Comparison of ENCODE assay signal across 14 cellular contexts in the genomic region with DNA sequence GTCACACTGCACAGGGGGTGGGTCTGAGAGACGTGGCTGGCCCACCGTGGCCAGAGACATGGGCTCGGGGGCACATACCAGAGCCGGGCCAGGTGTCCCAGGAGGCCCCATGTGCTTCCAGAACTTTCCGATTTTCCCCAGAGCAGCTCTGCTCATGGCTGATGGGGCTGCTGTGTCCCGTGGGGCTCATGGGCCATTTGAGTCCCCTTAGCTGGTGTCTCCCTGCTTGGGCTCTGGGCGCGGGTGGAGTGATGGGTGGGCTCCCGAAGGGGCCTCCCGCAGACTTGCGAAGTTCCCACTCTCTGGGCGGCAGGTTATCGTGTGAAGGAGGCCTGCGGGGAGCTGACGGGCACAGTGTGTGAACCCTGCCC. TPM values are rescaled to one million over a fixed set of nuclear protein-coding genes. Genes with fewer than 3 reads are reported as not detected.
DNase-seq lines count a peak whose midpoint lies in the region; ATAC-seq lines count a peak whose summit lies in the region.
"Had no signal": no experiment of that assay in that cellular context is flagged by ENCODE, and none has a peak within 500 bp of the region (broad histone marks: within the 10 kb centered on the region; RNA-seq: fewer than 3 reads in every experiment).

No MANE protein-coding gene starts in this region.

- intact Hi-C loops in activated naive CD4-positive, alpha-beta T cell treated with anti-CD3 and anti-CD28 coated beads for 36 hours (cut with micrococcal nuclease): no loop called here
- intact Hi-C loops in activated T-helper 1 cell treated with anti-CD3 and anti-CD28 coated beads, Interleukin-12 subunit alpha, Interleukin-12 subunit beta, Interleukin-2, Interleukin-4 antibody, amounts not matched to agents 30 ng/mL and 10 ng/mL and 1 ng/mL, durations not matched to agents 14 hours and 24 hours and 36 hours (cut with micrococcal nuclease): no loop called here

- H3K4me3 Mint-ChIP-seq in activated naive CD4-positive, alpha-beta T cell treated with anti-CD3 and anti-CD28 coated beads for 36 hours: peak overlapping the region; percentile 93
- H3K4me3 Mint-ChIP-seq in activated T-helper 1 cell treated with anti-CD3 and anti-CD28 coated beads, Interleukin-12 subunit alpha, Interleukin-12 subunit beta, Interleukin-2, Interleukin-4 antibody, amounts not matched to agents 30 ng/mL and 10 ng/mL and 1 ng/mL, durations not matched to agents 14 hours and 24 hours and 36 hours: peak overlapping the region; percentile 88
- H3K4me3 Mint-ChIP-seq in memory B cell: peak overlapping the region; percentile 92
- H3K4me3 Mint-ChIP-seq: neural crest cell had no signal

- peaks cover 12% of the 10 kb centered on the region for H3K4me1 ChIP-seq in thymus (ENCODE audit: control insufficient read depth, insufficient read depth, low read length)

- no peak for ATAC-seq in activated naive CD4-positive, alpha-beta T cell treated with anti-CD3 and anti-CD28 coated beads, Interleukin-2, amount 50 U/mL, for 72 hours
- ATAC-seq in memory B cell (ENCODE audit: low read depth) (no peak), GM21447 (IDR thresholded peaks at IDR 0.05; ENCODE audit: unreplicated experiment) (no peak)

- H3K27me3 ChIP-seq in thymus (ENCODE audit: control insufficient read depth, insufficient read depth): no peaks in the 10 kb centered on the region

- peaks cover 43% of the 10 kb centered on the region for H3K36me3 ChIP-seq in thymus (ENCODE audit: control insufficient read depth, insufficient read depth)

- H3K9me3 Mint-ChIP-seq in activated naive CD4-positive, alpha-beta T cell treated with anti-CD3 and anti-CD28 coated beads for 36 hours: no peaks in the 10 kb centered on the region
- H3K9me3 Mint-ChIP-seq in activated naive CD4-positive, alpha-beta T cell treated with anti-CD3 and anti-CD28 coated beads, Interleukin-2, amount 50 U/mL, for 72 hours: no peaks in the 10 kb centered on the region
- no peaks in the 10 kb centered on the region for H3K9me3 Mint-ChIP-seq in activated T-helper 1 cell treated with anti-CD3 and anti-CD28 coated beads, Interleukin-12 subunit alpha, Interleukin-12 subunit beta, Interleukin-2, Interleukin-4 antibody, amounts not matched to agents 30 ng/mL and 10 ng/mL and 1 ng/mL, durations not matched to agents 14 hours and 24 hours and 36 hours
- H3K9me3 Mint-ChIP-seq in memory B cell: no peaks in the 10 kb centered on the region
- H3K9me3 Mint-ChIP-seq: neural crest cell had no signal

- H3K36me3 Mint-ChIP-seq in activated naive CD4-positive, alpha-beta T cell treated with anti-CD3 and anti-CD28 coated beads for 36 hours (ENCODE audit: low read depth): peaks cover 11% of the 10 kb centered on the region
- peaks cover 7 to 12% of the 10 kb centered on the region in 2 donors for H3K36me3 Mint-ChIP-seq in activated naive CD4-positive, alpha-beta T cell treated with anti-CD3 and anti-CD28 coated beads, Interleukin-2, amount 50 U/mL, for 72 hours
- H3K36me3 Mint-ChIP-seq in activated T-helper 1 cell treated with anti-CD3 and anti-CD28 coated beads, Interleukin-12 subunit alpha, Interleukin-12 subunit beta, Interleukin-2, Interleukin-4 antibody, amounts not matched to agents 30 ng/mL and 10 ng/mL and 1 ng/mL, durations not matched to agents 14 hours and 24 hours and 36 hours (ENCODE audit: low read depth): peaks cover 20% of the 10 kb centered on the region
- H3K36me3 Mint-ChIP-seq in memory B cell: peaks cover 11% of the 10 kb centered on the region

- H3K27ac Mint-ChIP-seq in activated naive CD4-positive, alpha-beta T cell treated with anti-CD3 and anti-CD28 coated beads for 36 hours: peak overlapping the region; percentile 99
- H3K27ac Mint-ChIP-seq in activated naive CD4-positive, alpha-beta T cell treated with anti-CD3 and anti-CD28 coated beads, Interleukin-2, amount 50 U/mL, for 72 hours: peak overlapping the region in 1 of 2 donors; percentile 97
- H3K27ac Mint-ChIP-seq in activated T-helper 1 cell treated with anti-CD3 and anti-CD28 coated beads, Interleukin-12 subunit alpha, Interleukin-12 subunit beta, Interleukin-2, Interleukin-4 antibody, amounts not matched to agents 30 ng/mL and 10 ng/mL and 1 ng/mL, durations not matched to agents 14 hours and 24 hours and 36 hours: peak overlapping the region; percentile 86
- H3K27ac Mint-ChIP-seq in memory B cell: no peak overlapping the region

- H3K9me3 ChIP-seq in thymus (ENCODE audit: control insufficient read depth): no peaks in the 10 kb centered on the region

- H3K4me1 Mint-ChIP-seq in activated naive CD4-positive, alpha-beta T cell treated with anti-CD3 and anti-CD28 coated beads for 36 hours (ENCODE audit: low read depth): peaks cover 31% of the 10 kb centered on the region
- peaks cover 24% of the 10 kb centered on the region for H3K4me1 Mint-ChIP-seq in activated T-helper 1 cell treated with anti-CD3 and anti-CD28 coated beads, Interleukin-12 subunit alpha, Interleukin-12 subunit beta, Interleukin-2, Interleukin-4 antibody, amounts not matched to agents 30 ng/mL and 10 ng/mL and 1 ng/mL, durations not matched to agents 14 hours and 24 hours and 36 hours (ENCODE audit: low read depth)
- H3K4me1 Mint-ChIP-seq in memory B cell: peaks cover 28% of the 10 kb centered on the region

- H3K4me3 ChIP-seq in thymus (ENCODE audit: low read length): no peak overlapping the region

- peak overlapping the region; percentile 48 for H3K27ac ChIP-seq in thymus (ENCODE audit: low read depth)
- H3K27ac ChIP-seq: KMS-11 had no signal

- no peak for DNase-seq in activated naive CD4-positive, alpha-beta T cell treated with anti-CD3 and anti-CD28 coated beads for 36 hours
- no peak for DNase-seq in activated naive CD4-positive, alpha-beta T cell treated with anti-CD3 and anti-CD28 coated beads, Interleukin-2, amount 50 U/mL, for 72 hours (ENCODE audit: low spot score in 2 of 2)
- no peak for DNase-seq in activated T-helper 1 cell treated with anti-CD3 and anti-CD28 coated beads, Interleukin-12 subunit alpha, Interleukin-12 subunit beta, Interleukin-2, Interleukin-4 antibody, amounts not matched to agents 30 ng/mL and 10 ng/mL and 1 ng/mL, durations not matched to agents 14 hours and 24 hours and 36 hours (ENCODE audit: low spot score)
- DNase-seq in memory B cell (ENCODE audit: low spot score in 2 of 2) (no peak), SKM-1 treated with dmso at 0.1 percent for 144 hours (lab: John Stamatoyannopoulos, UW; ENCODE audit: unreplicated experiment) (no peak), medulla oblongata (ENCODE audit: extremely low spot score) (no peak)
- DNase-seq: NCI-H1694, NCI-H82, Right ventricle myocardium superior had no signal

- CTCF ChIA-PET in activated naive CD4-positive, alpha-beta T cell treated with anti-CD3 and anti-CD28 coated beads for 36 hours (lab: Charles Lee): no interaction called here

- H3K27me3 Mint-ChIP-seq in activated naive CD4-positive, alpha-beta T cell treated with anti-CD3 and anti-CD28 coated beads for 36 hours (ENCODE audit: low read depth): no peaks in the 10 kb centered on the region
- no peaks in the 10 kb centered on the region for H3K27me3 Mint-ChIP-seq in activated T-helper 1 cell treated with anti-CD3 and anti-CD28 coated beads, Interleukin-12 subunit alpha, Interleukin-12 subunit beta, Interleukin-2, Interleukin-4 antibody, amounts not matched to agents 30 ng/mL and 10 ng/mL and 1 ng/mL, durations not matched to agents 14 hours and 24 hours and 36 hours (ENCODE audit: insufficient read depth)
- no peaks in the 10 kb centered on the region for H3K27me3 Mint-ChIP-seq in memory B cell

- WGBS in thymus: 97% methylated on average over 15 of the region's 15 CpGs

RNA-seq across cellular contexts. Expression of a gene that starts 1.8 kb away (rescaled TPM):
- total RNA-seq in activated naive CD4-positive, alpha-beta T cell treated with anti-CD3 and anti-CD28 coated beads for 36 hours: 100 to 1,000 TPM; 120 to 123 TPM
- 100 to 1,000 TPM; 124 to 183 TPM for total RNA-seq in activated naive CD4-positive, alpha-beta T cell treated with anti-CD3 and anti-CD28 coated beads, Interleukin-2, amount 50 U/mL, for 72 hours
- 207 and 215 TPM in 2 replicates for total RNA-seq in activated T-helper 1 cell treated with anti-CD3 and anti-CD28 coated beads, Interleukin-12 subunit alpha, Interleukin-12 subunit beta, Interleukin-2, Interleukin-4 antibody, amounts not matched to agents 30 ng/mL and 10 ng/mL and 1 ng/mL, durations not matched to agents 14 hours and 24 hours and 36 hours
- polyA plus RNA-seq in thymus: 233 TPM

RNA-seq across cellular contexts. Expression of a gene that starts 28.0 kb away (rescaled TPM):
- not detected for total RNA-seq in activated naive CD4-positive, alpha-beta T cell treated with anti-CD3 and anti-CD28 coated beads for 36 hours
- under 1 TPM in 1 of 2 donors, not detected in 1; 0.19 TPM for total RNA-seq in activated naive CD4-positive, alpha-beta T cell treated with anti-CD3 and anti-CD28 coated beads, Interleukin-2, amount 50 U/mL, for 72 hours
- not detected in 2 replicates for total RNA-seq in activated T-helper 1 cell treated with anti-CD3 and anti-CD28 coated beads, Interleukin-12 subunit alpha, Interleukin-12 subunit beta, Interleukin-2, Interleukin-4 antibody, amounts not matched to agents 30 ng/mL and 10 ng/mL and 1 ng/mL, durations not matched to agents 14 hours and 24 hours and 36 hours
- polyA plus RNA-seq in thymus: 0.55 TPM
- total RNA-seq: endothelial cell of umbilical vein had no signal

RNA-seq across cellular contexts. Expression of a gene that starts 28.6 kb away (rescaled TPM):
- total RNA-seq in activated naive CD4-positive, alpha-beta T cell treated with anti-CD3 and anti-CD28 coated beads for 36 hours: 10 to 100 TPM; 21.8 to 22.1 TPM
- total RNA-seq in activated naive CD4-positive, alpha-beta T cell treated with anti-CD3 and anti-CD28 coated beads, Interleukin-2, amount 50 U/mL, for 72 hours: 10 to 100 TPM; 34.7 to 38.8 TPM
- 39.5 and 42.1 TPM in 2 replicates for total RNA-seq in activated T-helper 1 cell treated with anti-CD3 and anti-CD28 coated beads, Interleukin-12 subunit alpha, Interleukin-12 subunit beta, Interleukin-2, Interleukin-4 antibody, amounts not matched to agents 30 ng/mL and 10 ng/mL and 1 ng/mL, durations not matched to agents 14 hours and 24 hours and 36 hours
- polyA plus RNA-seq in thymus: 12.3 TPM

RNA-seq across cellular contexts. Expression of a gene that starts 31.6 kb away (rescaled TPM):
- 10 to 100 TPM; 46.6 to 51.4 TPM for total RNA-seq in activated naive CD4-positive, alpha-beta T cell treated with anti-CD3 and anti-CD28 coated beads for 36 hours
- 10 to 100 TPM; 45.7 to 79.7 TPM for total RNA-seq in activated naive CD4-positive, alpha-beta T cell treated with anti-CD3 and anti-CD28 coated beads, Interleukin-2, amount 50 U/mL, for 72 hours
- total RNA-seq in activated T-helper 1 cell treated with anti-CD3 and anti-CD28 coated beads, Interleukin-12 subunit alpha, Interleukin-12 subunit beta, Interleukin-2, Interleukin-4 antibody, amounts not matched to agents 30 ng/mL and 10 ng/mL and 1 ng/mL, durations not matched to agents 14 hours and 24 hours and 36 hours: 65.6 and 67.6 TPM in 2 replicates
- polyA plus RNA-seq in thymus: 27.1 TPM
